ENCODE assay signal across 8 cellular contexts in genomic region chr4:5710962-5711478, GRCh38. TPM values are rescaled to one million over a fixed set of nuclear protein-coding genes. Genes with fewer than 3 reads are reported as not detected.
A peak's percentile ranks its signal among the peaks of the same experiment; 100 is the strongest.
DNase-seq lines count a peak whose midpoint lies in the region; ATAC-seq and TF ChIP-seq lines count a peak whose summit lies in the region.

TSS of gene EVC (plus strand) at chr4:5711201. CDS start at chr4:5711381, 180 bp downstream.

- H3K36me3 Mint-ChIP-seq in T-helper 17 cell (ENCODE audit: low read depth) = peaks cover 3% of the 10 kb centered on the region
- H3K36me3 Mint-ChIP-seq in stimulated activated naive B cell treated with anti-CD40 and anti-IgM and Interleukin-4, amounts not matched to agents 10 μg/mL and 1 μg/mL and 100 μg/mL, for 72 hours = peaks cover 0 to 3% of the 10 kb centered on the region in 2 donors

- H3K36me3 ChIP-seq in effector memory CD4-positive, alpha-beta T cell (ENCODE audit: control insufficient read depth, insufficient read depth, low read length) = no peaks in the 10 kb centered on the region
- no peaks in the 10 kb centered on the region for H3K36me3 ChIP-seq in right lobe of liver

- intact Hi-C loops in right lobe of liver (cut with DNase I) = no loop called here

- H3K9me3 ChIP-seq in T-helper 17 cell (ENCODE audit: control insufficient read depth, low read length, poor library complexity, severe bottlenecking) (no peaks in the 10 kb centered on the region), right lobe of liver (no peaks in the 10 kb centered on the region)
- H3K9me3 ChIP-seq in effector memory CD4-positive, alpha-beta T cell (ENCODE audit: control insufficient read depth, low read length) = no peaks in the 10 kb centered on the region

- peaks cover 10% of the 10 kb centered on the region for H3K4me1 Mint-ChIP-seq in T-helper 17 cell
- peaks cover 12 to 21% of the 10 kb centered on the region in 2 donors for H3K4me1 Mint-ChIP-seq in stimulated activated naive B cell treated with anti-CD40 and anti-IgM and Interleukin-4, amounts not matched to agents 10 μg/mL and 1 μg/mL and 100 μg/mL, for 72 hours

- WGBS in right lobe of liver (ENCODE audit: insufficient coverage, low coverage, low lambda C conversion rate, missing lambda C conversion rate) = 2% methylated on average over 6 of the region's 48 CpGs

- H3K4me1 ChIP-seq in effector memory CD4-positive, alpha-beta T cell (ENCODE audit: control insufficient read depth, insufficient read depth, low read length, poor library complexity, severe bottlenecking) = no peaks in the 10 kb centered on the region
- H3K4me1 ChIP-seq in right lobe of liver = peaks cover 0 to 6% (median 0%) of the 10 kb centered on the region in 4 donors

- H3K4me3 Mint-ChIP-seq in T-helper 17 cell = peak within 1 kb of the TSS; percentile 96
- H3K4me3 Mint-ChIP-seq in stimulated activated naive B cell treated with anti-CD40 and anti-IgM and Interleukin-4, amounts not matched to agents 10 μg/mL and 1 μg/mL and 100 μg/mL, for 72 hours = peak within 1 kb of the TSS; percentile 75 to 85

- peaks cover 42% of the 10 kb centered on the region for H3K27me3 Mint-ChIP-seq in T-helper 17 cell
- peaks cover 46 to 72% of the 10 kb centered on the region in 2 donors for H3K27me3 Mint-ChIP-seq in stimulated activated naive B cell treated with anti-CD40 and anti-IgM and Interleukin-4, amounts not matched to agents 10 μg/mL and 1 μg/mL and 100 μg/mL, for 72 hours

- TF ChIP-seq POLR2A in right lobe of liver (IDR thresholded peaks at IDR 0.05) = peak; percentile 37

- no peak within 1 kb of the TSS for H3K27ac ChIP-seq in effector memory CD4-positive, alpha-beta T cell (ENCODE audit: insufficient read depth, low read length, poor library complexity, severe bottlenecking)
- H3K27ac ChIP-seq in right lobe of liver = no peak within 1 kb of the TSS

- H3K9me3 Mint-ChIP-seq in stimulated activated naive B cell treated with anti-CD40 and anti-IgM and Interleukin-4, amounts not matched to agents 10 μg/mL and 1 μg/mL and 100 μg/mL, for 72 hours = peaks cover 6 to 8% of the 10 kb centered on the region in 2 donors

- DNase-seq in Daoy (ENCODE audit: low read depth) (peak; percentile 85), T-helper 17 cell (peak in 1 of 3 donors; percentile 13), right lobe of liver (peak in 2 of 3 donors; percentile 73 to 74), NCI-H1092 (lab: John Stamatoyannopoulos, UW) (no peak)
- DNase-seq in effector memory CD4-positive, alpha-beta T cell = peak in 1 of 3 donors; percentile 8
- no peak for DNase-seq in stimulated activated naive B cell treated with anti-CD40 and anti-IgM and Interleukin-4, amounts not matched to agents 10 μg/mL and 1 μg/mL and 100 μg/mL, for 72 hours

- no peak for TF ChIP-seq CTCF in right lobe of liver (IDR thresholded peaks at IDR 0.05)

- H3K4me3 ChIP-seq in effector memory CD4-positive, alpha-beta T cell (ENCODE audit: insufficient read depth, low read depth, low read length, poor library complexity, severe bottlenecking) = peak within 1 kb of the TSS; percentile 31
- H3K4me3 ChIP-seq in right lobe of liver = peak within 1 kb of the TSS; percentile 25 to 46 (median 36)

- peaks cover 12% of the 10 kb centered on the region for H3K27me3 ChIP-seq in effector memory CD4-positive, alpha-beta T cell (replicated peaks; ENCODE audit: control insufficient read depth, insufficient read depth, low read length, poor library complexity, severe bottlenecking)
- H3K27me3 ChIP-seq in right lobe of liver = peaks cover 0 to 9% of the 10 kb centered on the region in 2 donors

- peak within 1 kb of the TSS; percentile 22 for H3K27ac Mint-ChIP-seq in T-helper 17 cell
- no peak within 1 kb of the TSS for H3K27ac Mint-ChIP-seq in stimulated activated naive B cell treated with anti-CD40 and anti-IgM and Interleukin-4, amounts not matched to agents 10 μg/mL and 1 μg/mL and 100 μg/mL, for 72 hours

- ATAC-seq in HG03460 (IDR thresholded peaks at IDR 0.05; ENCODE audit: unreplicated experiment) = peak; percentile 42
- peak; percentile 64 for ATAC-seq in T-helper 17 cell
- ATAC-seq in right lobe of liver = peak; percentile 70 to 86 (median 72)
- peak; percentile 62 to 63 for ATAC-seq in stimulated activated naive B cell treated with anti-CD40 and anti-IgM and Interleukin-4, amounts not matched to agents 10 μg/mL and 1 μg/mL and 100 μg/mL, for 72 hours (replicated peaks)
- ATAC-seq in GM21786 (IDR thresholded peaks at IDR 0.05; ENCODE audit: unreplicated experiment) = no peak

RNA-seq across cellular contexts. Expression of gene EVC, which starts in this region (rescaled TPM):
- total RNA-seq in Daoy (2014; rRNA removed; shearing (Covaris generic)) = 18.3 and 25.7 TPM in 2 replicates
- total RNA-seq in T-helper 17 cell (1 to 10 TPM; 3.4 to 5.5 TPM), right lobe of liver (1 to 10 TPM; 2.6 to 6.5 (median 3.2) TPM)

Comparison
In these comparisons a context has a peak if more than half of its experiments do, and no peak if none do; other contexts are left out.
1. DNase-seq: peak in Daoy (single experiment) and right lobe of liver (2 of 3); none in stimulated activated naive B cell treated with anti-CD40 and anti-IgM and Interleukin-4, amounts not matched to agents 10 μg/mL and 1 μg/mL and 100 μg/mL, for 72 hours (single experiment) and NCI-H1092 (single experiment).